ENCODE assay signal across 34 cellular contexts in genomic region chr3:193344471-193344870, GRCh38. TPM values are rescaled to one million over a fixed set of nuclear protein-coding genes. Genes with fewer than 3 reads are reported as not detected.
"Had no signal": no experiment of that assay in that cellular context is flagged by ENCODE, and none has a peak within 500 bp of the region (broad histone marks: within the 10 kb centered on the region; RNA-seq: fewer than 3 reads in every experiment).

No MANE protein-coding gene starts in this region.

- H3K27me3 ChIP-seq: cardiac muscle cell, SJCRH30 had no signal

- H3K27ac Mint-ChIP-seq: activated CD4-positive, alpha-beta memory T cell treated with anti-CD3 and anti-CD28 coated beads, Interleukin-2, amount 10 ng/mL, durations not matched to agents 7 days and 5 days; activated CD8-positive, alpha-beta memory T cell treated with anti-CD3 and anti-CD28 coated beads, Interleukin-2, amount 10 ng/mL, durations not matched to agents 7 days and 5 days; activated naive CD8-positive, alpha-beta T cell treated with anti-CD3 and anti-CD28 coated beads for 36 hours had no signal

- ATAC-seq: activated CD8-positive, alpha-beta memory T cell treated with anti-CD3 and anti-CD28 coated beads, Interleukin-2, amount 10 ng/mL, durations not matched to agents 7 days and 5 days; Panc1 had no signal

- H3K27ac ChIP-seq: cardiac muscle cell, SJCRH30, SK-N-MC, WERI-Rb-1 had no signal

- H3K36me3 Mint-ChIP-seq: activated CD8-positive, alpha-beta memory T cell treated with anti-CD3 and anti-CD28 coated beads, Interleukin-2, amount 10 ng/mL, durations not matched to agents 7 days and 5 days; activated naive CD8-positive, alpha-beta T cell treated with anti-CD3 and anti-CD28 coated beads for 36 hours had no signal

- H3K36me3 ChIP-seq: cardiac muscle cell, SJCRH30, WERI-Rb-1 had no signal

- DNase-seq: activated CD4-positive, alpha-beta memory T cell treated with anti-CD3 and anti-CD28 coated beads, Interleukin-2, amount 10 ng/mL, durations not matched to agents 7 days and 5 days; activated CD4-positive, alpha-beta T cell treated with anti-CD3 and anti-CD28 coated beads for 1 hour; activated CD4-positive, alpha-beta T cell treated with anti-CD3 and anti-CD28 coated beads for 48 hours; activated CD4-positive, CD25-positive, alpha-beta regulatory T cell; activated CD8-positive, alpha-beta memory T cell treated with anti-CD3 and anti-CD28 coated beads for 24 hours; activated CD8-positive, alpha-beta memory T cell treated with anti-CD3 and anti-CD28 coated beads, Interleukin-2, amount 10 ng/mL, durations not matched to agents 7 days and 5 days; activated CD8-positive, alpha-beta memory T cell treated with anti-CD3 and anti-CD28 coated beads, Interleukin-2, amount 50 U/mL, for 48 hours; activated effector memory CD4-positive, alpha-beta T cell treated with anti-CD3 and anti-CD28 coated beads, Interleukin-2, amount 50 U/mL, for 16 hours; activated naive CD4-positive, alpha-beta T cell; activated naive CD4-positive, alpha-beta T cell treated with anti-CD3 and anti-CD28 coated beads, Interleukin-2, amount 50 U/mL, for 16 hours; activated naive CD8-positive, alpha-beta T cell treated with anti-CD3 and anti-CD28 coated beads for 36 hours; activated T-cell treated with anti-CD3 and anti-CD28 coated beads, Interleukin-2, amount 50 U/mL, for 48 hours; amniotic stem cell; aorta; NCI-H1105; NCI-H1417 treated with DMSO at 0.1 percent for 48 hours; NCI-H187 treated with DMSO at 0.1 percent for 48 hours; NCI-H2081; NCI-H2171 treated with DMSO at 0.1 percent for 48 hours; NCI-H2227 treated with DMSO at 0.1 percent for 48 hours; NCI-H446; NCI-H510A treated with DMSO at 0.1 percent for 48 hours; SHP77; T1000 had no signal

- H3K9me3 Mint-ChIP-seq: activated CD4-positive, alpha-beta memory T cell treated with anti-CD3 and anti-CD28 coated beads, Interleukin-2, amount 10 ng/mL, durations not matched to agents 7 days and 5 days; activated naive CD8-positive, alpha-beta T cell treated with anti-CD3 and anti-CD28 coated beads for 36 hours; central memory CD8-positive, alpha-beta T cell had no signal

- H3K4me3 ChIP-seq: cardiac muscle cell, SJCRH30, SK-N-MC had no signal

- H3K4me1 Mint-ChIP-seq: activated CD4-positive, alpha-beta memory T cell treated with anti-CD3 and anti-CD28 coated beads, Interleukin-2, amount 10 ng/mL, durations not matched to agents 7 days and 5 days; activated CD8-positive, alpha-beta memory T cell treated with anti-CD3 and anti-CD28 coated beads, Interleukin-2, amount 10 ng/mL, durations not matched to agents 7 days and 5 days; activated naive CD8-positive, alpha-beta T cell treated with anti-CD3 and anti-CD28 coated beads for 36 hours; central memory CD8-positive, alpha-beta T cell had no signal

- H3K9me3 ChIP-seq: SJCRH30 had no signal

- H3K4me3 Mint-ChIP-seq: activated CD4-positive, alpha-beta memory T cell treated with anti-CD3 and anti-CD28 coated beads, Interleukin-2, amount 10 ng/mL, durations not matched to agents 7 days and 5 days; activated CD8-positive, alpha-beta memory T cell treated with anti-CD3 and anti-CD28 coated beads, Interleukin-2, amount 10 ng/mL, durations not matched to agents 7 days and 5 days; activated naive CD8-positive, alpha-beta T cell treated with anti-CD3 and anti-CD28 coated beads for 36 hours; central memory CD8-positive, alpha-beta T cell had no signal

RNA-seq across cellular contexts. Expression of gene ATP13A5, which starts 34.1 kb away (rescaled TPM):
- total RNA-seq: activated CD4-positive, alpha-beta memory T cell treated with anti-CD3 and anti-CD28 coated beads, Interleukin-2, amount 10 ng/mL, durations not matched to agents 7 days and 5 days; activated CD8-positive, alpha-beta memory T cell treated with anti-CD3 and anti-CD28 coated beads, Interleukin-2, amount 10 ng/mL, durations not matched to agents 7 days and 5 days; activated naive CD8-positive, alpha-beta T cell treated with anti-CD3 and anti-CD28 coated beads for 36 hours; aorta; cardiac muscle cell; M059J; RPMI7951; T-helper 1 cell treated with Interleukin-12 subunit alpha and Interleukin-12 subunit beta and Interleukin-4 antibody, amounts not matched to agents 30 ng/mL and 1 ng/mL, for 36 hours; T-helper 2 cell treated with Interferon-gamma antibody and Interleukin-4, amounts not matched to agents 100 ng/mL and 5 ng/mL, for 36 hours had no signal
- polyA plus RNA-seq: aorta had no signal
